8 cellular contexts compared by ENCODE assay signal in genomic region chr19:37078717-37079032, GRCh38. TPM values are rescaled to one million over a fixed set of nuclear protein-coding genes. Genes with fewer than 3 reads are reported as not detected.
DNase-seq lines count a peak whose midpoint lies in the region; ATAC-seq and TF ChIP-seq lines count a peak whose summit lies in the region.

No MANE protein-coding gene starts in this region.

- no peak overlapping the region for H2BK12ac ChIP-seq in neuronal stem cell (ENCODE audit: low read length)

- no peak overlapping the region for H3K18ac ChIP-seq in neuronal stem cell (ENCODE audit: low read length)

- peaks cover 5% of the 10 kb centered on the region for H3K9me3 ChIP-seq in CD8-positive, alpha-beta T cell (ENCODE audit: low read length)
- peaks cover 42% of the 10 kb centered on the region for H3K9me3 ChIP-seq in MG63
- peaks cover 2 to 33% of the 10 kb centered on the region in 2 donors for H3K9me3 ChIP-seq in neuronal stem cell (replicated peaks in 1 of 2; ENCODE audit: control insufficient read depth in 2 of 2, insufficient read depth in 1 of 2, low read depth in 1 of 2, low read length in 2 of 2)

- H2AFZ ChIP-seq in neuronal stem cell (ENCODE audit: low read length) = peak overlapping the region; percentile 95

- peak overlapping the region; percentile 40 for H2BK5ac ChIP-seq in neuronal stem cell (ENCODE audit: low read length)

- peak overlapping the region; percentile 60 for H3K4me3 ChIP-seq in CD8-positive, alpha-beta T cell (ENCODE audit: low read depth, low read length)
- H3K4me3 ChIP-seq in MG63 = peak overlapping the region; percentile 96
- peak overlapping the region; percentile 76 to 98 for H3K4me3 ChIP-seq in neuronal stem cell (ENCODE audit: low read length in 2 of 2)

- peak overlapping the region; percentile 92 for H3K27ac Mint-ChIP-seq in CD8-positive, alpha-beta T cell
- peak overlapping the region; percentile 87 to 96 for H3K27ac Mint-ChIP-seq in effector memory CD8-positive, alpha-beta T cell

- H3K36me3 ChIP-seq in CD8-positive, alpha-beta T cell (ENCODE audit: insufficient read depth, low read length) = no peaks in the 10 kb centered on the region
- H3K36me3 ChIP-seq in MG63 = peaks cover 9% of the 10 kb centered on the region; the same call in 1 of the 2 replicates
- H3K36me3 ChIP-seq in neuronal stem cell (replicated peaks in 1 of 2; ENCODE audit: control insufficient read depth in 2 of 2, insufficient read depth in 2 of 2, low read length in 2 of 2) = peaks cover 2 to 3% of the 10 kb centered on the region in 2 donors

- H3K4me2 ChIP-seq in neuronal stem cell (ENCODE audit: insufficient read depth, low read length, poor library complexity, severe bottlenecking) = peak overlapping the region; percentile 66

- POLR2A ChIA-PET in CD8-positive, alpha-beta T cell (lab: Charles Lee) = interaction anchor here (0.9 to 2.4 kb wide), 8 partner anchors 8 to 864 kb away, joined by 3 to 11 read pairs (median 5); partner anchors contain the start of genes ZNF146, ZNF382, ZNF383 and ZNF527

- H2BK120ac ChIP-seq in neuronal stem cell (ENCODE audit: low read depth, low read length) = no peak overlapping the region

- H3K4me1 ChIP-seq in CD8-positive, alpha-beta T cell (ENCODE audit: insufficient read depth, low read length) = peaks cover 9% of the 10 kb centered on the region
- H3K4me1 ChIP-seq in neuronal stem cell (ENCODE audit: control insufficient read depth in 2 of 2, insufficient read depth in 1 of 2, low read depth in 1 of 2, low read length in 2 of 2) = peaks cover 2 to 7% of the 10 kb centered on the region in 2 donors

- H3K27me3 Mint-ChIP-seq in CD8-positive, alpha-beta T cell (ENCODE audit: low read depth) = no peaks in the 10 kb centered on the region
- no peaks in the 10 kb centered on the region for H3K27me3 Mint-ChIP-seq in effector memory CD8-positive, alpha-beta T cell

- H4K91ac ChIP-seq in neuronal stem cell (ENCODE audit: low read depth, low read length, poor library complexity) = no peak overlapping the region

- H3K4me3 Mint-ChIP-seq in CD8-positive, alpha-beta T cell = peak overlapping the region; percentile 89
- peak overlapping the region; percentile 88 to 96 for H3K4me3 Mint-ChIP-seq in effector memory CD8-positive, alpha-beta T cell

- in situ Hi-C loops in GM13976 (cut with MboI; ENCODE audit: low sequenced_read_pairs, unreplicated experiment) = no loop called here

- no peak overlapping the region for H3K14ac ChIP-seq in neuronal stem cell (ENCODE audit: low read length)

- CTCF ChIA-PET in CD8-positive, alpha-beta T cell (lab: Charles Lee) = no interaction called here

- intact Hi-C loops in CD8-positive, alpha-beta T cell (cut with DNase I, micrococcal nuclease) = loop anchor here (1.0 to 10.0 kb wide), 22 partner anchors 94 to 964 kb away; partner anchors contain the start of genes ZNF345 (in 2 of the 2), ZNF383 (in 2 of the 2), ZNF529 (in 2 of the 2) and ZNF567 (in 2 of the 2)

- peak overlapping the region; percentile 56 for H3K27ac ChIP-seq in CD8-positive, alpha-beta T cell (ENCODE audit: low read depth, low read length)
- no peak overlapping the region for H3K27ac ChIP-seq in neuronal stem cell (replicated peaks; ENCODE audit: low read length)

- H4K8ac ChIP-seq in neuronal stem cell (ENCODE audit: low read depth, low read length) = no peak overlapping the region

- peaks cover 39% of the 10 kb centered on the region for H3K36me3 Mint-ChIP-seq in CD8-positive, alpha-beta T cell
- H3K36me3 Mint-ChIP-seq in effector memory CD8-positive, alpha-beta T cell (ENCODE audit: insufficient read depth) = peaks cover 8% of the 10 kb centered on the region

- no peak for ATAC-seq in CD8-positive, alpha-beta T cell
- no peak for ATAC-seq in effector memory CD8-positive, alpha-beta T cell (replicated peaks)
- no peak for ATAC-seq in HG02610 (IDR thresholded peaks at IDR 0.05; ENCODE audit: unreplicated experiment)
- no peak for ATAC-seq in HG03520 (IDR thresholded peaks at IDR 0.05; ENCODE audit: unreplicated experiment)

- peaks cover 4% of the 10 kb centered on the region for H3K79me1 ChIP-seq in neuronal stem cell (ENCODE audit: low read depth, low read length)

- H3K9ac ChIP-seq in neuronal stem cell (ENCODE audit: low read depth, low read length, poor library complexity) = peak overlapping the region; percentile 90

- H3K23ac ChIP-seq in neuronal stem cell (ENCODE audit: low read depth, low read length, poor library complexity) = no peak overlapping the region

- peaks cover 14% of the 10 kb centered on the region for H3K9me3 Mint-ChIP-seq in CD8-positive, alpha-beta T cell
- H3K9me3 Mint-ChIP-seq in effector memory CD8-positive, alpha-beta T cell = peaks cover 2 to 13% of the 10 kb centered on the region in 2 donors

- no peak overlapping the region for H2AK5ac ChIP-seq in neuronal stem cell (ENCODE audit: low read depth, low read length)

- TF ChIP-seq CTCF in CD8-positive, alpha-beta T cell (IDR thresholded peaks at IDR 0.05) = no peak
- no peak for TF ChIP-seq CTCF in GM13976 (IDR thresholded peaks at IDR 0.05; ENCODE audit: borderline replicate concordance, control extremely low read depth, extremely low read depth, insufficient read depth, missing control alignments)

- H3K27me3 ChIP-seq in CD8-positive, alpha-beta T cell (ENCODE audit: insufficient read depth, low read length) = no peaks in the 10 kb centered on the region
- no peaks in the 10 kb centered on the region for H3K27me3 ChIP-seq in MG63
- no peaks in the 10 kb centered on the region for H3K27me3 ChIP-seq in neuronal stem cell (ENCODE audit: control insufficient read depth in 3 of 3, insufficient read depth in 3 of 3, low read depth in 1 of 3, low read length in 3 of 3)

- H2BK15ac ChIP-seq in neuronal stem cell (ENCODE audit: low read length) = no peak overlapping the region

- peaks cover 36% of the 10 kb centered on the region for H3K4me1 Mint-ChIP-seq in CD8-positive, alpha-beta T cell (ENCODE audit: low read depth)
- peaks cover 23 to 42% of the 10 kb centered on the region in 2 donors for H3K4me1 Mint-ChIP-seq in effector memory CD8-positive, alpha-beta T cell (ENCODE audit: low read depth in 2 of 2)

- H3K4ac ChIP-seq in neuronal stem cell (ENCODE audit: low read length) = no peak overlapping the region

- no peak for DNase-seq in CD8-positive, alpha-beta T cell
- DNase-seq in MG63 (no peak), neuronal stem cell (ENCODE audit: low spot score) (no peak), GM13976 (ENCODE audit: low spot score) (no peak), hippocampal formation (lab: John Stamatoyannopoulos, UW) (no peak)
- DNase-seq in effector memory CD8-positive, alpha-beta T cell = no peak

- WGBS in neuronal stem cell (ENCODE audit: extremely low coverage in 2 of 2, insufficient read length in 2 of 2, insufficient replicate concordance in 1 of 2), 2 donors = no CpG with 5 or more reads among the region's 7 CpGs

RNA-seq across cellular contexts. Expression of gene ZNF420, which starts 0.4 kb away (rescaled TPM):
- total RNA-seq in CD8-positive, alpha-beta T cell = 1 to 10 TPM; 7.0 to 8.9 TPM
- 2.9 and 6.0 TPM in 2 replicates for total RNA-seq in MG63 (2014; rRNA removed; shearing (Covaris generic); ENCODE audit: low replicate concordance)
- 10.2 TPM for polyA plus RNA-seq in neuronal stem cell (2013, experiment 1 of 2)
- 9.0 TPM for polyA plus RNA-seq in neuronal stem cell (2013, experiment 2 of 2)
